In the genomic region with DNA sequence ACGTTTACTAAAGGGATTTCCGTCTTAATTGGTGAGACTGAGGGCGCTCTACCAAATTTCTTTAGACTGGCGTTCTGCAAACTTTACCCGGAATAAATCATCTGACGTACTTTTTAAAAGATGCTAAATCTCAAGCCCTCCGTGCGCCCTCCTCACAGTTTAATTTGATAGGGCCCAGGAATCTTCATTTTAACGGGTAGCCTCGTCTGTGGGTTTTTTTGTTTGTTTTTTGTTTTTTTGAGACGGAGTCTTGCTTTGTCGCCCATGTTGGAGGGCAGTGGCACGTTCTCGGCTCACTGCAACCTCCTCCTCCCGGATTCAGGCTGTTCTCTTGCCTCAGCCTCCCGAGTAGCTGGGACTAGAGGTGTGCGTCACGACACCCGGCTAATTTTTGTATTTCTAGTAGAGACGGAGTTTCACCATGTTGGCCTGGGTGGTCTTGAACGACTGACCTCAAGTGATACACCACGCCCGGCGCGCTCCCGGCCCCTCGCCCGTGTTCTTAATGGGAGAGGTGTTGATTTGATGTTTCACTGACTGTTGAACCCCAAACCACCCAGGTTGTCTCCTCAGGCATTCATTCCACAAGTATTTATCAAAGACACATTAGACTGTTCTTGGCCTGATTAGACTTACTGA, we compare ENCODE assay signal across 8 cellular contexts. TPM values are rescaled to one million over a fixed set of nuclear protein-coding genes. Genes with fewer than 3 reads are reported as not detected.
DNase-seq lines count a peak whose midpoint lies in the region; ATAC-seq and TF ChIP-seq lines count a peak whose summit lies in the region.

No MANE protein-coding gene starts in this region.

- H3K36me3 ChIP-seq in cardiac muscle cell (peaks cover 9% of the 10 kb centered on the region), mesodermal cell (ENCODE audit: control insufficient read depth, insufficient read depth, low read length) (peaks cover 26% of the 10 kb centered on the region), urinary bladder (ENCODE audit: insufficient read depth) (no peaks in the 10 kb centered on the region)

- POLR2A ChIA-PET in MCF 10A (lab: Yijun Ruan, JAX), result interaction anchor here (1.6 to 6.3 kb wide), 4 partner anchors 12 to 306 kb away, joined by 3 to 59 read pairs (median 7); partner anchors contain the start of genes ATMIN and GAN

- H3K36me3 Mint-ChIP-seq in MCF 10A (ENCODE audit: insufficient read depth, unreplicated experiment), result peaks cover 30% of the 10 kb centered on the region

- no peaks in the 10 kb centered on the region for H3K27me3 Mint-ChIP-seq in MCF 10A (ENCODE audit: insufficient read depth, unreplicated experiment)

- no peak for TF ChIP-seq CTCF in cardiac muscle cell (IDR thresholded peaks at IDR 0.05; ENCODE audit: low read depth, low read length)
- TF ChIP-seq CTCF in MCF 10A (IDR thresholded peaks at IDR 0.05; ENCODE audit: unreplicated experiment), result no peak

- peaks cover 11% of the 10 kb centered on the region for H3K4me1 ChIP-seq in cardiac muscle cell (ENCODE audit: low read depth)
- H3K4me1 ChIP-seq in mesodermal cell (ENCODE audit: control insufficient read depth, insufficient read depth, low read length, poor library complexity, severe bottlenecking), result peaks cover 7% of the 10 kb centered on the region
- H3K4me1 ChIP-seq in urinary bladder (ENCODE audit: insufficient read depth), result no peaks in the 10 kb centered on the region

- peaks cover 31% of the 10 kb centered on the region for H3K4me1 Mint-ChIP-seq in MCF 10A (ENCODE audit: insufficient read depth, unreplicated experiment)

- peak overlapping the region; percentile 99 for H3K27ac Mint-ChIP-seq in MCF 10A (ENCODE audit: low read depth, unreplicated experiment)

- H3K9me3 Mint-ChIP-seq in MCF 10A (ENCODE audit: unreplicated experiment), result no peaks in the 10 kb centered on the region

- ATAC-seq in left ventricle myocardium superior, result no peak
- ATAC-seq in GM21423 (IDR thresholded peaks at IDR 0.05; ENCODE audit: unreplicated experiment), result no peak

- H3K27ac ChIP-seq in cardiac muscle cell (peak overlapping the region; percentile 100), mesodermal cell (ENCODE audit: low read depth, low read length, severe bottlenecking) (peak overlapping the region; percentile 100), urinary bladder (ENCODE audit: low read depth) (peak overlapping the region; percentile 91)

- H3K4me3 ChIP-seq in cardiac muscle cell (peak overlapping the region; percentile 81), mesodermal cell (ENCODE audit: extremely low read depth, insufficient read depth, low read length, poor library complexity, severe bottlenecking) (peak overlapping the region; percentile 94), urinary bladder (ENCODE audit: low read depth, low read length) (peak overlapping the region; percentile 72)

- H3K4me3 Mint-ChIP-seq in MCF 10A (ENCODE audit: unreplicated experiment), result peak overlapping the region; percentile 99

- DNase-seq in cardiac muscle cell (ENCODE audit: low read depth in 1 of 2, low spot score in 1 of 2) (peak in 1 of 2 donors; percentile 12), left ventricle myocardium superior (no peak), MCF 10A (ENCODE audit: unreplicated experiment) (no peak), AG08395 (ENCODE audit: low spot score) (no peak), NCI-H1436 (lab: John Stamatoyannopoulos, UW) (no peak)

- intact Hi-C loops in left ventricle myocardium superior (cut with micrococcal nuclease), result loop anchor here (5.0 kb wide), 1 partner anchor 69 kb away; the partner anchor contains the start of gene C16orf46
- intact Hi-C loops in MCF 10A (cut with micrococcal nuclease), result loop anchor here (10.0 kb wide), 1 partner anchor 727 kb away; no protein-coding TSS in a partner anchor

- no TSS peak for BruUV-seq in MCF 10A (replicated peaks; lab: Mats Ljungman, UMichigan)

- 84 to 89% methylated on average over 17 to 23 of the region's 28 CpGs for WGBS in mesodermal cell (ENCODE audit: insufficient coverage in 2 of 2), 2 experiments
- 71% methylated on average over 28 of the region's 28 CpGs for WGBS in urinary bladder

- H3K27me3 ChIP-seq in cardiac muscle cell, result no peaks in the 10 kb centered on the region

- H3K9me3 ChIP-seq in cardiac muscle cell (ENCODE audit: low read depth) (no peaks in the 10 kb centered on the region), mesodermal cell (ENCODE audit: control insufficient read depth, low read length) (no peaks in the 10 kb centered on the region)

- CTCF ChIA-PET in MCF 10A (lab: Yijun Ruan, JAX), result interaction anchor here (0.6 to 2.8 kb wide), 8 partner anchors 8 to 40 kb away, joined by 3 to 13 read pairs (median 4); partner anchors contain the start of gene ATMIN

RNA-seq across cellular contexts. Expression of gene CENPN, which starts 1.3 kb away (rescaled TPM):
- total RNA-seq in cardiac muscle cell (9.1 and 16.3 TPM in 2 replicates), left ventricle myocardium superior (7.2 TPM), MCF 10A (2022) (29.5 and 38.4 TPM in 2 replicates), urinary bladder (37.5 TPM)
- polyA plus RNA-seq in cardiac muscle cell (22.1 and 28.7 TPM in 2 replicates), urinary bladder (3.4 TPM)
- polyA plus RNA-seq in mesodermal cell (2013, experiment 1 of 2), result 37.0 TPM
- polyA plus RNA-seq in mesodermal cell (2013, experiment 2 of 2), result 43.5 TPM

RNA-seq across cellular contexts. Expression of gene CMC2, which starts 1.6 kb away (rescaled TPM):
- 41.3 and 61.1 TPM in 2 replicates for total RNA-seq in cardiac muscle cell
- polyA plus RNA-seq in cardiac muscle cell, result 138 and 153 TPM in 2 replicates
- 132 TPM for total RNA-seq in left ventricle myocardium superior
- total RNA-seq in MCF 10A (2022), result 83.0 and 102 TPM in 2 replicates
- 131 TPM for polyA plus RNA-seq in mesodermal cell (2013, experiment 1 of 2)
- 112 TPM for polyA plus RNA-seq in mesodermal cell (2013, experiment 2 of 2)
- 26.2 TPM for total RNA-seq in urinary bladder
- 70.3 TPM for polyA plus RNA-seq in urinary bladder

RNA-seq across cellular contexts. Expression of gene ATMIN, which starts 27.4 kb away (rescaled TPM):
- total RNA-seq in cardiac muscle cell (25.9 and 31.0 TPM in 2 replicates), left ventricle myocardium superior (26.5 TPM), MCF 10A (2022) (33.8 and 39.1 TPM in 2 replicates), urinary bladder (44.1 TPM)
- polyA plus RNA-seq in cardiac muscle cell (36.5 and 43.3 TPM in 2 replicates), urinary bladder (26.7 TPM)
- polyA plus RNA-seq in mesodermal cell (2013, experiment 1 of 2), result 41.7 TPM
- polyA plus RNA-seq in mesodermal cell (2013, experiment 2 of 2), result 38.2 TPM
